In genomic region chr3:62367735-62368704, GRCh38 we compare ENCODE assay signal across 22 cellular contexts. TPM values are rescaled to one million over a fixed set of nuclear protein-coding genes. Genes with fewer than 3 reads are reported as not detected.
DNase-seq lines count a peak whose midpoint lies in the region; ATAC-seq and TF ChIP-seq lines count a peak whose summit lies in the region.
"Had no signal": no experiment of that assay in that cellular context is flagged by ENCODE, and none has a peak within 500 bp of the region (broad histone marks: within the 10 kb centered on the region; RNA-seq: fewer than 3 reads in every experiment).

No MANE protein-coding gene starts in this region.

- no peaks in the 10 kb centered on the region for H3K4me1 Mint-ChIP-seq in activated naive CD4-positive, alpha-beta T cell treated with anti-CD3 and anti-CD28 coated beads, Interleukin-2, amount 10 ng/mL, durations not matched to agents 7 days and 5 days
- H3K4me1 Mint-ChIP-seq in brain: peaks cover 69% of the 10 kb centered on the region
- H3K4me1 Mint-ChIP-seq: immature natural killer cell had no signal

- no peak for ATAC-seq in HG02759 (IDR thresholded peaks at IDR 0.05; ENCODE audit: unreplicated experiment)
- ATAC-seq: gastrocnemius medialis had no signal

- H3K4me3 ChIP-seq in iPS-18a (ENCODE audit: low read length) (peak overlapping the region; percentile 51), skeletal muscle satellite cell (ENCODE audit: low read length) (peak overlapping the region; percentile 63)

- no peak overlapping the region for H3K27ac ChIP-seq in iPS-18a (ENCODE audit: low read length)
- H3K27ac ChIP-seq: cardiac muscle cell, gastrocnemius medialis had no signal

- CTCF ChIA-PET in activated naive CD4-positive, alpha-beta T cell treated with anti-CD3 and anti-CD28 coated beads, Interleukin-2, amount 10 ng/mL, durations not matched to agents 7 days and 5 days (lab: Charles Lee): no interaction called here

- no peak for TF ChIP-seq CTCF in brain (conservative IDR thresholded peaks at IDR 0.05)

- H3K9me3 ChIP-seq in iPS-18a (ENCODE audit: control insufficient read depth, low read depth, low read length) (no peaks in the 10 kb centered on the region), skeletal muscle satellite cell (replicated peaks; ENCODE audit: low read length) (no peaks in the 10 kb centered on the region)
- H3K9me3 ChIP-seq: gastrocnemius medialis had no signal

- H3K9ac ChIP-seq in iPS-18a (ENCODE audit: low read length): no peak overlapping the region
- no peak overlapping the region for H3K9ac ChIP-seq in skeletal muscle satellite cell (ENCODE audit: low read depth, low read length)

- no peaks in the 10 kb centered on the region for H3K9me3 Mint-ChIP-seq in activated naive CD4-positive, alpha-beta T cell treated with anti-CD3 and anti-CD28 coated beads, Interleukin-2, amount 10 ng/mL, durations not matched to agents 7 days and 5 days
- peaks cover 0 to 12% (median 5%) of the 10 kb centered on the region in 5 experiments for H3K9me3 Mint-ChIP-seq in brain
- H3K9me3 Mint-ChIP-seq: activated T-helper 1 cell treated with anti-CD3 and anti-CD28 coated beads, Interleukin-12 subunit alpha, Interleukin-12 subunit beta, Interleukin-2, Interleukin-4 antibody, amounts not matched to agents 30 ng/mL and 10 ng/mL and 1 ng/mL, durations not matched to agents 14 hours and 24 hours and 36 hours had no signal

- no peak for DNase-seq in activated naive CD4-positive, alpha-beta T cell treated with anti-CD3 and anti-CD28 coated beads, Interleukin-2, amount 10 ng/mL, durations not matched to agents 7 days and 5 days
- DNase-seq in activated naive CD4-positive, alpha-beta T cell treated with Interleukin-2 at 50 U/mL for 16 hours: no peak
- DNase-seq in anterior cingulate cortex (lab: John Stamatoyannopoulos, UW) (no peak), activated gamma-delta T cell treated with Interleukin-2 at 50 U/mL for 16 hours (no peak)
- DNase-seq: activated CD4-positive, CD25-positive, alpha-beta regulatory T cell treated with anti-CD3 and anti-CD28 coated beads, Interleukin-2, amount 50 U/mL, for 72 hours; DMS79 treated with DMSO at 0.1 percent for 48 hours; gastrocnemius medialis; immature natural killer cell; NCI-H1436; occipital lobe; RPMI8226 had no signal

- H3K27me3 Mint-ChIP-seq in activated naive CD4-positive, alpha-beta T cell treated with anti-CD3 and anti-CD28 coated beads, Interleukin-2, amount 10 ng/mL, durations not matched to agents 7 days and 5 days: peaks cover 86% of the 10 kb centered on the region
- H3K27me3 Mint-ChIP-seq in brain: peaks cover 92% of the 10 kb centered on the region

- peak overlapping the region; percentile 42 for H3K27ac Mint-ChIP-seq in activated naive CD4-positive, alpha-beta T cell treated with anti-CD3 and anti-CD28 coated beads, Interleukin-2, amount 10 ng/mL, durations not matched to agents 7 days and 5 days
- H3K27ac Mint-ChIP-seq in brain: peak overlapping the region in 3 of 5 experiments; percentile 23 to 99 (median 90)
- H3K27ac Mint-ChIP-seq: activated T-helper 1 cell treated with anti-CD3 and anti-CD28 coated beads, Interleukin-12 subunit alpha, Interleukin-12 subunit beta, Interleukin-2, Interleukin-4 antibody, amounts not matched to agents 30 ng/mL and 10 ng/mL and 1 ng/mL, durations not matched to agents 14 hours and 24 hours and 36 hours; immature natural killer cell had no signal

- H3K36me3 ChIP-seq in iPS-18a (ENCODE audit: control insufficient read depth, low read depth, low read length) (no peaks in the 10 kb centered on the region), skeletal muscle satellite cell (ENCODE audit: insufficient read depth, low read length) (no peaks in the 10 kb centered on the region)
- H3K36me3 ChIP-seq: BE2C, cardiac muscle cell, gastrocnemius medialis had no signal

- no peaks in the 10 kb centered on the region for H3K36me3 Mint-ChIP-seq in activated naive CD4-positive, alpha-beta T cell treated with anti-CD3 and anti-CD28 coated beads, Interleukin-2, amount 10 ng/mL, durations not matched to agents 7 days and 5 days
- H3K36me3 Mint-ChIP-seq in brain: peaks cover 3% of the 10 kb centered on the region

- peak overlapping the region; percentile 63 for H3K4me2 ChIP-seq in skeletal muscle satellite cell (ENCODE audit: low read length)

- H3K27me3 ChIP-seq in iPS-18a (ENCODE audit: control insufficient read depth, insufficient read depth, low read length): peaks cover 100% of the 10 kb centered on the region
- H3K27me3 ChIP-seq in skeletal muscle satellite cell (ENCODE audit: control insufficient read depth, insufficient read depth, low read length): peaks cover 93% of the 10 kb centered on the region

- H3K4me1 ChIP-seq in iPS-18a (ENCODE audit: control insufficient read depth, low read depth, low read length) (peaks cover 43% of the 10 kb centered on the region), skeletal muscle satellite cell (ENCODE audit: control insufficient read depth, insufficient read depth, low read length) (peaks cover 12% of the 10 kb centered on the region)
- H3K4me1 ChIP-seq: BE2C had no signal

- no peak overlapping the region for H3K4me3 Mint-ChIP-seq in activated naive CD4-positive, alpha-beta T cell treated with anti-CD3 and anti-CD28 coated beads, Interleukin-2, amount 10 ng/mL, durations not matched to agents 7 days and 5 days
- peak overlapping the region; percentile 72 to 88 (median 82) for H3K4me3 Mint-ChIP-seq in brain
- H3K4me3 Mint-ChIP-seq: activated T-helper 1 cell treated with anti-CD3 and anti-CD28 coated beads, Interleukin-12 subunit alpha, Interleukin-12 subunit beta, Interleukin-2, Interleukin-4 antibody, amounts not matched to agents 30 ng/mL and 10 ng/mL and 1 ng/mL, durations not matched to agents 14 hours and 24 hours and 36 hours; immature natural killer cell had no signal

RNA-seq across cellular contexts. Expression of gene FEZF2, which starts 5.3 kb away (rescaled TPM):
- 4.6 TPM for polyA plus RNA-seq in brain (ENCODE audit: insufficient read depth, low read depth, low replicate concordance)
- total RNA-seq in skeletal muscle satellite cell (2012; rRNA removed): not detected in 2 replicates
- total RNA-seq: activated CD8-positive, alpha-beta memory T cell treated with anti-CD3 and anti-CD28 coated beads for 36 hours; activated T-helper 1 cell treated with anti-CD3 and anti-CD28 coated beads, Interleukin-12 subunit alpha, Interleukin-12 subunit beta, Interleukin-2, Interleukin-4 antibody, amounts not matched to agents 30 ng/mL and 10 ng/mL and 1 ng/mL, durations not matched to agents 14 hours and 24 hours and 36 hours; cardiac muscle cell; dermis microvascular lymphatic vessel endothelial cell; gastrocnemius medialis; lower leg skin; M059J had no signal
- polyA plus RNA-seq: cardiac muscle cell, immature natural killer cell had no signal
